ENCODE assay signal across 9 cellular contexts in the genomic region with DNA sequence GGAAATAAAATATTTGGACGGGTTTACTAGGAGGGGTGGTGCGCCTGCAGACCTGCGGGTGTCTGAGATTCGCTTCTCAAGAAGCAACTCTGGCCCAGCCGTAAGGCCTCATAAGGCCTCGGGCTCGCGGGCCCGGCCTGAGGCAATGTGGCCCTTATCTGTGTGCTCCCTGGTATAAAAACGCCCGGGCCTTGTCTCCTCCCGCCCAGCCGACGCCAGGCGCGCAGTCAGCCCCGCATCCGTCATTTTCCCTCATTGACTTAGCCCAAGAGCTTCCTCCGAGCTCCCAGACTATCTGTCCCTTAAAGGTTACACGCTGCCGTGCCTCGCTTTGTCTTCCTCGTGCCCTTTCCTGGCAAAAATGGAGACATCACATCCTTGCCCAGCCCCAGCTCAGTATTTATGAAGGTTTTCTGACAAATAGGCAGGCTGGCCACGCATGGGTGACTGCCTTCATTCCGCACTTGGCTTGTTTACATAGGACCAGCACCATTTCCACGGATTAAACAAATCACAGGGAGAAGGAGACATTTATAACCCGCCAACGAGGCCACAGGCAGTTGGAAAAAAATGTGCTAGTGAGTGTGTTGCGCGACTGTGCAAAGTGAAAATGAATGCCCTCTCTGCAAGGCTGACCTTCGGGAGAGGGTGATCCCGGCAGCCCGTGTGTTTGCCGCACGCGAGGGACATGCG.
DNase-seq lines count a peak whose midpoint lies in the region; FAIRE-seq and TF ChIP-seq lines count a peak whose summit lies in the region.
"Had no signal": no experiment of that assay in that cellular context is flagged by ENCODE, and none has a peak within 500 bp of the region (broad histone marks: within the 10 kb centered on the region; RNA-seq: fewer than 3 reads in every experiment).

No MANE protein-coding gene starts in this region.

- H3K4me3 Mint-ChIP-seq in IgD-negative memory B cell = peak overlapping the region; percentile 86 to 95 (median 90)

- H3K4me3 ChIP-seq in AG10803 (ENCODE audit: low read length) = peak overlapping the region; percentile 66
- H3K4me3 ChIP-seq in endothelial cell of umbilical vein (replicated peaks in 1 of 3; ENCODE audit: insufficient read depth in 1 of 3, low read depth in 1 of 3, low read length in 3 of 3) = peak overlapping the region in 1 of 3 experiments; percentile 44
- no peak overlapping the region for H3K4me3 ChIP-seq in neural cell (ENCODE audit: low read length)

- H3K9me3 ChIP-seq in endothelial cell of umbilical vein (replicated peaks; ENCODE audit: control insufficient read depth, insufficient read depth, low read length) (no peaks in the 10 kb centered on the region), neural cell (ENCODE audit: low read length) (peaks cover 10% of the 10 kb centered on the region)

- H3K4me2 ChIP-seq in endothelial cell of umbilical vein (ENCODE audit: insufficient read depth, low read length) (peak overlapping the region; percentile 93), neural cell (ENCODE audit: low read length) (no peak overlapping the region)

- H3K27ac ChIP-seq in endothelial cell of umbilical vein (ENCODE audit: insufficient read depth, low read depth, low read length) (no peak overlapping the region), neural cell (ENCODE audit: low read length) (no peak overlapping the region)

- H3K36me3 ChIP-seq in endothelial cell of umbilical vein (ENCODE audit: control insufficient read depth in 2 of 2, extremely low read depth in 1 of 2, insufficient read depth in 2 of 2, low read length in 2 of 2) (no peaks in the 10 kb centered on the region), neural cell (ENCODE audit: insufficient read depth, low read length) (no peaks in the 10 kb centered on the region)

- TF ChIP-seq CTCF in AG10803 (conservative IDR thresholded peaks at IDR 0.05; ENCODE audit: low read length) (no peak), endothelial cell of umbilical vein (IDR thresholded peaks at IDR 0.05; ENCODE audit: extremely low read depth in 1 of 2, insufficient read depth in 1 of 2, low read depth in 1 of 2, low read length in 2 of 2) (no peak), neural cell (IDR thresholded peaks at IDR 0.05; ENCODE audit: poor library complexity, severe bottlenecking) (no peak)

- H3K9ac ChIP-seq in endothelial cell of umbilical vein (replicated peaks; ENCODE audit: extremely low read depth, insufficient read depth, low read length) (no peak overlapping the region), neural cell (ENCODE audit: low read length) (no peak overlapping the region)

- H3K9me1 ChIP-seq in endothelial cell of umbilical vein (replicated peaks; ENCODE audit: control insufficient read depth, extremely low read depth, insufficient read depth, low read length) = no peaks in the 10 kb centered on the region

- H3K9me2 ChIP-seq in neural cell (ENCODE audit: insufficient read depth, low read length) = no peaks in the 10 kb centered on the region

- H3K79me2 ChIP-seq in endothelial cell of umbilical vein (ENCODE audit: control insufficient read depth, insufficient read depth, low read length) = no peaks in the 10 kb centered on the region
- no peaks in the 10 kb centered on the region for H3K79me2 ChIP-seq in neural cell (replicated peaks; ENCODE audit: insufficient read depth, low read length)

- no peak for FAIRE-seq in endothelial cell of umbilical vein (lab: Jason Lieb, UNC)
- FAIRE-seq in frontal cortex (lab: Jason Lieb, UNC) = no peak
- FAIRE-seq: TTC549 had no signal

- CTCF ChIA-PET in endothelial cell of umbilical vein (lab: Charles Lee) = no interaction called here

- DNase-seq in AG10803 (ENCODE audit: low read depth) (peak; percentile 13), endothelial cell of umbilical vein (ENCODE audit: low read depth, low spot score) (no peak), EL (no peak), frontal cortex (ENCODE audit: low spot score in 2 of 2) (no peak), NCI-H524 treated with DMSO at 0.1 percent for 48 hours (lab: John Stamatoyannopoulos, UW) (no peak), SIG-M5 treated with dmso at 0.1 percent for 504 hours (lab: John Stamatoyannopoulos, UW; ENCODE audit: unreplicated experiment) (no peak)

- intact Hi-C loops in endothelial cell of umbilical vein (cut with micrococcal nuclease) = loop anchor here (5.0 kb wide), 1 partner anchor 73 kb away; a partner anchor contains a TSS

- no peak for TF ChIP-seq RAD21 in neural cell (conservative IDR thresholded peaks at IDR 0.05)

- peaks cover 5% of the 10 kb centered on the region for H3K27me3 Mint-ChIP-seq in IgD-negative memory B cell

- peaks cover 7 to 16% (median 9%) of the 10 kb centered on the region in 3 donors for H3K4me1 Mint-ChIP-seq in IgD-negative memory B cell

- no peaks in the 10 kb centered on the region for H4K20me1 ChIP-seq in endothelial cell of umbilical vein (replicated peaks; ENCODE audit: control insufficient read depth, extremely low read depth, insufficient read depth, low read length)
- no peaks in the 10 kb centered on the region for H4K20me1 ChIP-seq in neural cell (ENCODE audit: insufficient read depth)

- H3K27me3 ChIP-seq in endothelial cell of umbilical vein (ENCODE audit: control insufficient read depth in 2 of 2, insufficient read depth in 2 of 2, low read length in 2 of 2) (peaks cover 55% of the 10 kb centered on the region in 2 experiments), neural cell (ENCODE audit: insufficient read depth, low read depth, low read length) (peaks cover 98% of the 10 kb centered on the region)

- H3K27ac Mint-ChIP-seq in IgD-negative memory B cell = peak overlapping the region in 1 of 3 donors; percentile 82

- no peak for TF ChIP-seq EP300 in neural cell (conservative IDR thresholded peaks at IDR 0.05; ENCODE audit: poor library complexity, severe bottlenecking)

- dilution Hi-C loops in endothelial cell of umbilical vein (cut with MboI; ENCODE audit: extremely low pct_ligation_motif_present, low sequenced_read_pairs) = no loop called here

- POLR2A ChIA-PET in endothelial cell of umbilical vein (lab: Charles Lee) = interaction anchor here (0.9 kb wide), 1 partner anchor 11 kb away, joined by 3 read pairs; no protein-coding TSS in a partner anchor

- no peaks in the 10 kb centered on the region for H3F3A ChIP-seq in neural cell (ENCODE audit: insufficient read depth, low read length, poor library complexity, severe bottlenecking)

- H3K4me1 ChIP-seq in endothelial cell of umbilical vein (ENCODE audit: control insufficient read depth, extremely low read depth, insufficient read depth, low read length) = peaks cover 6% of the 10 kb centered on the region

- no TSS peak for BruUV-seq in endothelial cell of umbilical vein (replicated peaks; lab: Mats Ljungman, UMichigan)

- H2AFZ ChIP-seq in endothelial cell of umbilical vein (ENCODE audit: low read depth, low read length) (peak overlapping the region; percentile 72), neural cell (ENCODE audit: low read depth, low read length) (no peak overlapping the region)

- no peaks in the 10 kb centered on the region for H3K9me3 Mint-ChIP-seq in IgD-negative memory B cell

- TF ChIP-seq POLR2A in endothelial cell of umbilical vein (IDR thresholded peaks at IDR 0.05; ENCODE audit: low read depth, low read length) = no peak

- H3K36me3 Mint-ChIP-seq in IgD-negative memory B cell = no peaks in the 10 kb centered on the region

TF ChIP-seq in endothelial cell of umbilical vein, 7 proteins besides CTCF, POLR2A, EP300 and RAD21:
- no peak for TF ChIP-seq FOS (IDR thresholded peaks at IDR 0.05; ENCODE audit: borderline replicate concordance, insufficient read depth, low read length)
- no peak for TF ChIP-seq GATA2 (IDR thresholded peaks at IDR 0.05; ENCODE audit: insufficient read depth, insufficient read length, low read depth, low read length)
- no peak for TF ChIP-seq POLR2AphosphoS5 (IDR thresholded peaks at IDR 0.05; ENCODE audit: insufficient read depth, low read depth, low read length)
- TF ChIP-seq, protein P1, sequence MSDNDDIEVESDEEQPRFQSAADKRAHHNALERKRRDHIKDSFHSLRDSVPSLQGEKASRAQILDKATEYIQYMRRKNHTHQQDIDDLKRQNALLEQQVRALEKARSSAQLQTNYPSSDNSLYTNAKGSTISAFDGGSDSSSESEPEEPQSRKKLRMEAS (IDR thresholded peaks at IDR 0.05; ENCODE audit: insufficient read depth, insufficient read length) = no peak
- TF ChIP-seq EZH2 (IDR thresholded peaks at IDR 0.05; ENCODE audit: borderline replicate concordance, low read depth, low read length, severe bottlenecking) = no peak
- TF ChIP-seq JUN (IDR thresholded peaks at IDR 0.05; ENCODE audit: borderline replicate concordance, insufficient read depth, insufficient read length, low read depth) = no peak
- no peak for TF ChIP-seq MYC (IDR thresholded peaks at IDR 0.05; ENCODE audit: low read depth, low read length)

TF ChIP-seq in neural cell, 6 proteins besides CTCF, POLR2A, EP300 and RAD21 (continues in another document):
- TF ChIP-seq POLR2AphosphoS5 (IDR thresholded peaks at IDR 0.05) (peak; percentile 14), MXI1 (conservative IDR thresholded peaks at IDR 0.05; ENCODE audit: poor library complexity, severe bottlenecking) (no peak), EZH2 (IDR thresholded peaks at IDR 0.05; ENCODE audit: borderline replicate concordance, insufficient read depth, low read length, poor library complexity, severe bottlenecking) (no peak), TAF1 (IDR thresholded peaks at IDR 0.05; ENCODE audit: low read depth) (no peak), SMC3 (conservative IDR thresholded peaks at IDR 0.05; ENCODE audit: poor library complexity) (no peak)
